In the genomic region with DNA sequence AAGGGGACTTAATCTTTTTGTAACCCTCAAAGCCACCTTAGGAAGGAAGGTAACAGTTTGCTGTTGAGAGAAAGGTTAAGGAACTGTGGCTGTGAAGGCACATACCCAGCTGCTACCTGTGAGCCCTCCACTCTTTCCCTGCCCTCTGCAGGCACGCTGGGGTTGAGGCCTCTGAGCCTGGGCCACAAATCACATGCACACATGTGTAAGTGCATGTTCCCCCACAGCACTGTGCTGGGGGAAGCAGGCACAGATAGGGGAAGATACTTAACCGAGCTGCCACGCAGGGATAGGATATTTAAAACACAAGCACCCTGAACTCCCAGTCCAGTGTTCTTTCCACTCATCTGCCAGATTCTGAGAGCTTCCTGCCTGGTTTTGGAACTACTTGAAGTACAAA, we compare ENCODE assay signal across 18 cellular contexts. TPM values are rescaled to one million over a fixed set of nuclear protein-coding genes. Genes with fewer than 3 reads are reported as not detected.
A peak's percentile ranks its signal among the peaks of the same experiment; 100 is the strongest.
DNase-seq lines count a peak whose midpoint lies in the region; ATAC-seq, FAIRE-seq and TF ChIP-seq lines count a peak whose summit lies in the region.
"Had no signal": no experiment of that assay in that cellular context is flagged by ENCODE, and none has a peak within 500 bp of the region (broad histone marks: within the 10 kb centered on the region; RNA-seq: fewer than 3 reads in every experiment).

No MANE protein-coding gene starts in this region.

- peak overlapping the region; percentile 46 for H3K27ac Mint-ChIP-seq in activated naive CD8-positive, alpha-beta T cell
- H3K27ac Mint-ChIP-seq in activated naive CD8-positive, alpha-beta T cell treated with anti-CD3 and anti-CD28 coated beads, Interleukin-2, amount 50 U/mL, for 24 hours, result no peak overlapping the region

- BruUV-seq in Panc1 (replicated peaks; lab: Mats Ljungman, UMichigan), result TSS peak; percentile 47

- H3K9me3 ChIP-seq in Panc1 (ENCODE audit: control insufficient read depth, insufficient read depth, low read depth, low read length) (no peaks in the 10 kb centered on the region), gastrocnemius medialis (no peaks in the 10 kb centered on the region)
- H3K9me3 ChIP-seq: uterus had no signal

- CTCF ChIA-PET in Panc1 (lab: Charles Lee), result no interaction called here

- in situ Hi-C loops in Panc1 (cut with HindIII; ENCODE audit: low pct_unique_long_range_greater_than_20kb, low sequenced_read_pairs), result no loop called here
- in situ Hi-C loops in gastrocnemius medialis (cut with MboI; ENCODE audit: low sequenced_read_pairs in 4 of 4), result no loop called here

- H3K27me3 Mint-ChIP-seq in activated naive CD8-positive, alpha-beta T cell, result no peaks in the 10 kb centered on the region
- no peaks in the 10 kb centered on the region for H3K27me3 Mint-ChIP-seq in activated naive CD8-positive, alpha-beta T cell treated with anti-CD3 and anti-CD28 coated beads, Interleukin-2, amount 50 U/mL, for 24 hours

- no peaks in the 10 kb centered on the region for H3K36me3 Mint-ChIP-seq in activated naive CD8-positive, alpha-beta T cell
- H3K36me3 Mint-ChIP-seq in activated naive CD8-positive, alpha-beta T cell treated with anti-CD3 and anti-CD28 coated beads, Interleukin-2, amount 50 U/mL, for 24 hours (ENCODE audit: low read depth), result peaks cover 11% of the 10 kb centered on the region

- no peaks in the 10 kb centered on the region for H3K27me3 ChIP-seq in Panc1 (ENCODE audit: control insufficient read depth, insufficient read depth, low read length)
- no peaks in the 10 kb centered on the region for H3K27me3 ChIP-seq in gastrocnemius medialis
- H3K27me3 ChIP-seq: uterus had no signal

- H3K36me3 ChIP-seq in Panc1 (ENCODE audit: control insufficient read depth, insufficient read depth, low read length) (no peaks in the 10 kb centered on the region), gastrocnemius medialis (no peaks in the 10 kb centered on the region)
- H3K36me3 ChIP-seq: uterus had no signal

- no peak for TF ChIP-seq POLR2A in erythroblast (IDR thresholded peaks at IDR 0.05; ENCODE audit: low read length)
- TF ChIP-seq POLR2A in gastrocnemius medialis (IDR thresholded peaks at IDR 0.05), result no peak
- no peak for TF ChIP-seq POLR2A in GM12891 (IDR thresholded peaks at IDR 0.05; ENCODE audit: low read depth, low read length)

- H3K4me3 Mint-ChIP-seq in activated naive CD8-positive, alpha-beta T cell, result peak overlapping the region; percentile 27
- H3K4me3 Mint-ChIP-seq in activated naive CD8-positive, alpha-beta T cell treated with anti-CD3 and anti-CD28 coated beads, Interleukin-2, amount 50 U/mL, for 24 hours, result no peak overlapping the region
- H3K4me3 Mint-ChIP-seq: nephron had no signal

- intact Hi-C loops in Panc1 (cut with micrococcal nuclease; ENCODE audit: unreplicated experiment), result no loop called here
- intact Hi-C loops in gastrocnemius medialis (cut with DNase I; ENCODE audit: low total_unique reads), result no loop called here

- FAIRE-seq in GM12891 (lab: Jason Lieb, UNC), result no peak

- POLR2A ChIA-PET in Panc1 (lab: Charles Lee), result no interaction called here

- peaks cover 43% of the 10 kb centered on the region for H3K4me1 ChIP-seq in Panc1 (ENCODE audit: control insufficient read depth, insufficient read depth, low read length)
- peaks cover 86 to 95% of the 10 kb centered on the region in 2 donors for H3K4me1 ChIP-seq in gastrocnemius medialis

- H3K4me3 ChIP-seq in Panc1 (ENCODE audit: low read depth in 2 of 2, low read length in 2 of 2) (no peak overlapping the region), gastrocnemius medialis (no peak overlapping the region)
- H3K4me3 ChIP-seq: uterus had no signal

- H3K27ac ChIP-seq in Panc1 (ENCODE audit: low read length) (no peak overlapping the region), gastrocnemius medialis (peak overlapping the region in 3 of 4 donors; percentile 13 to 23 (median 21))
- H3K27ac ChIP-seq: uterus had no signal

- no peak for ATAC-seq in activated naive CD8-positive, alpha-beta T cell treated with anti-CD3 and anti-CD28 coated beads, Interleukin-2, amount 50 U/mL, for 24 hours
- ATAC-seq in Panc1, result no peak
- no peak for ATAC-seq in gastrocnemius medialis
- no peak for ATAC-seq in GM19455 (IDR thresholded peaks at IDR 0.05; ENCODE audit: unreplicated experiment)

- no peak for DNase-seq in activated naive CD8-positive, alpha-beta T cell treated with anti-CD3 and anti-CD28 coated beads, Interleukin-2, amount 50 U/mL, for 24 hours
- DNase-seq in Panc1 (ENCODE audit: low read depth, low spot score), result no peak
- peak; percentile 30 to 38 for DNase-seq in erythroblast (lab: John Stamatoyannopoulos, UW)
- DNase-seq in gastrocnemius medialis, result no peak
- no peak for DNase-seq in NCI-H2171 (lab: John Stamatoyannopoulos, UW)
- DNase-seq in GM12891 (ENCODE audit: insufficient read length, low spot score), result no peak
- DNase-seq: activated CD4-positive, alpha-beta T cell treated with anti-CD3 and anti-CD28 coated beads for 1 hour; activated CD8-positive, alpha-beta memory T cell treated with anti-CD3 and anti-CD28 coated beads, Interleukin-2, amount 50 U/mL, for 48 hours; Calu3; head of caudate nucleus; mammary epithelial cell; NCI-H187 treated with DMSO at 0.1 percent for 48 hours; NCI-H510A treated with DMSO at 0.1 percent for 48 hours; T-helper 9 cell; uterus had no signal

- TF ChIP-seq CTCF in Panc1 (IDR thresholded peaks at IDR 0.05) (no peak), gastrocnemius medialis (IDR thresholded peaks at IDR 0.05 in 4 of 5, conservative IDR thresholded peaks at IDR 0.05 in 1 of 5) (no peak)

- H3K4me1 Mint-ChIP-seq in activated naive CD8-positive, alpha-beta T cell (ENCODE audit: low read depth), result peaks cover 71% of the 10 kb centered on the region
- peaks cover 56% of the 10 kb centered on the region for H3K4me1 Mint-ChIP-seq in activated naive CD8-positive, alpha-beta T cell treated with anti-CD3 and anti-CD28 coated beads, Interleukin-2, amount 50 U/mL, for 24 hours

- no peaks in the 10 kb centered on the region for H3K9me3 Mint-ChIP-seq in activated naive CD8-positive, alpha-beta T cell (ENCODE audit: low read depth)
- no peaks in the 10 kb centered on the region for H3K9me3 Mint-ChIP-seq in activated naive CD8-positive, alpha-beta T cell treated with anti-CD3 and anti-CD28 coated beads, Interleukin-2, amount 50 U/mL, for 24 hours
- H3K9me3 Mint-ChIP-seq: nephron had no signal

TF ChIP-seq in GM12891, 5 proteins besides CTCF, POLR2A, EP300 and RAD21:
- TF ChIP-seq POU2F2 (IDR thresholded peaks at IDR 0.05; ENCODE audit: low read depth, low read length), result no peak
TF ChIP-seq in GM12891: peak in this region for 0.

RNA-seq across cellular contexts. Expression of gene LARP1, which starts 18.1 kb away (rescaled TPM):
- 325 TPM for total RNA-seq in Panc1 (2021; ENCODE audit: unreplicated experiment)
- polyA plus RNA-seq in Panc1 (2012; ENCODE audit: insufficient read length), result 150 TPM
- total RNA-seq in gastrocnemius medialis, result 100 to 1,000 TPM in 3 of 4 donors, 10 to 100 TPM in 1; 77.8 to 125 (median 119) TPM
- 43.5 TPM for polyA plus RNA-seq in GM12891 (2012; ENCODE audit: low read depth, missing spikeins)

Comparison
In these comparisons a context has a peak if more than half of its experiments do, and no peak if none do; other contexts are left out.
1. DNase-seq: peak in erythroblast (2 of 2); none in activated naive CD8-positive, alpha-beta T cell treated with anti-CD3 and anti-CD28 coated beads, Interleukin-2, amount 50 U/mL, for 24 hours (single experiment), Panc1 (single experiment), gastrocnemius medialis (0 of 2), NCI-H2171 (single experiment) and GM12891 (single experiment).